2 cellular contexts compared by ENCODE assay signal in genomic region chr6:89782222-89782621, GRCh38.
TF ChIP-seq lines count a peak whose summit lies in the region.

No MANE protein-coding gene starts in this region.

TF ChIP-seq in GM23338, 12 proteins besides CTCF, POLR2A, EP300 and RAD21 (continued from another document):
- no peak for TF ChIP-seq REST (IDR thresholded peaks at IDR 0.05; ENCODE audit: unreplicated experiment)
- no peak for TF ChIP-seq EZH2 (IDR thresholded peaks at IDR 0.05; ENCODE audit: low read depth, unreplicated experiment)
- no peak for TF ChIP-seq STAT1 (IDR thresholded peaks at IDR 0.05; ENCODE audit: unreplicated experiment)
- no peak for TF ChIP-seq POLR2AphosphoS5 (IDR thresholded peaks at IDR 0.05; ENCODE audit: low read depth)
- TF ChIP-seq ZNF462 (CRISPR knock-in tag; IDR thresholded peaks at IDR 0.05) = no peak
- TF ChIP-seq CREB1 (CRISPR knock-in tag; IDR thresholded peaks at IDR 0.05; ENCODE audit: low read depth) = no peak
- TF ChIP-seq ETS1 (IDR thresholded peaks at IDR 0.05) = no peak
- no peak for TF ChIP-seq JUNB (IDR thresholded peaks at IDR 0.05; ENCODE audit: unreplicated experiment)
- no peak for TF ChIP-seq ZNF331 (CRISPR knock-in tag; IDR thresholded peaks at IDR 0.05; ENCODE audit: low read depth)
- TF ChIP-seq EZH2phosphoT487 (IDR thresholded peaks at IDR 0.05; ENCODE audit: unreplicated experiment) = no peak

TF ChIP-seq in liver, 16 proteins besides CTCF, POLR2A, EP300 and RAD21 (continued from another document):
- TF ChIP-seq, protein P1, sequence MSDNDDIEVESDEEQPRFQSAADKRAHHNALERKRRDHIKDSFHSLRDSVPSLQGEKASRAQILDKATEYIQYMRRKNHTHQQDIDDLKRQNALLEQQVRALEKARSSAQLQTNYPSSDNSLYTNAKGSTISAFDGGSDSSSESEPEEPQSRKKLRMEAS (IDR thresholded peaks at IDR 0.05) = no peak
- TF ChIP-seq HNF4A (conservative IDR thresholded peaks at IDR 0.05) (no peak), ZBTB33 (IDR thresholded peaks at IDR 0.05) (no peak), RXRA (IDR thresholded peaks at IDR 0.05) (no peak), HNF4G (IDR thresholded peaks at IDR 0.05) (no peak)
- TF ChIP-seq, protein P2, sequence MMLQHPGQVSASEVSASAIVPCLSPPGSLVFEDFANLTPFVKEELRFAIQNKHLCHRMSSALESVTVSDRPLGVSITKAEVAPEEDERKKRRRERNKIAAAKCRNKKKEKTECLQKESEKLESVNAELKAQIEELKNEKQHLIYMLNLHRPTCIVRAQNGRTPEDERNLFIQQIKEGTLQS (IDR thresholded peaks at IDR 0.05) = no peak
